ENCODE assay signal across 1 cellular context in genomic region chr14:51041117-51041531, GRCh38.
TF ChIP-seq lines count a peak whose summit lies in the region.

No MANE protein-coding gene starts in this region.

TF ChIP-seq in HepG2, 621 proteins besides CTCF, POLR2A, EP300 and RAD21:
- TF ChIP-seq TRAFD1 (CRISPR knock-in tag; IDR thresholded peaks at IDR 0.05; ENCODE audit: borderline replicate concordance) (no peak), ZNF44 (CRISPR knock-in tag; IDR thresholded peaks at IDR 0.05) (no peak), ZFP91 (CRISPR knock-in tag; IDR thresholded peaks at IDR 0.05; ENCODE audit: borderline replicate concordance) (no peak), RFX1 (IDR thresholded peaks at IDR 0.05) (peak; percentile 34; the same call in 1 of the 2 replicates), ZNF547 (CRISPR knock-in tag; IDR thresholded peaks at IDR 0.05) (no peak), ZFP62 (CRISPR knock-in tag; IDR thresholded peaks at IDR 0.05) (no peak), ZNF101 (CRISPR knock-in tag; IDR thresholded peaks at IDR 0.05; ENCODE audit: borderline replicate concordance, low read depth) (no peak), ZNF747 (CRISPR knock-in tag; IDR thresholded peaks at IDR 0.05; ENCODE audit: borderline replicate concordance) (no peak)
